Comparison of ENCODE assay signal across 10 cellular contexts in genomic region chr5:139131062-139131856, GRCh38.
DNase-seq lines count a peak whose midpoint lies in the region; ATAC-seq, FAIRE-seq and TF ChIP-seq lines count a peak whose summit lies in the region.
"Had no signal": no experiment of that assay in that cellular context is flagged by ENCODE, and none has a peak within 500 bp of the region (broad histone marks: within the 10 kb centered on the region; RNA-seq: fewer than 3 reads in every experiment).

No MANE protein-coding gene starts in this region.

- no peak overlapping the region for H3K4me3 Mint-ChIP-seq in activated T-helper 17 cell treated with anti-CD3 and anti-CD28 coated beads, Interleukin-2, amount 50 U/mL, for 72 hours
- H3K4me3 Mint-ChIP-seq: activated naive CD8-positive, alpha-beta T cell had no signal

- FAIRE-seq in D721Med (lab: Jason Lieb, UNC), result no peak

- H3K36me3 ChIP-seq in psoas muscle (ENCODE audit: insufficient read depth in 1 of 2, low read depth in 1 of 2), result peaks cover 0 to 8% of the 10 kb centered on the region in 2 donors

- H3K4me1 ChIP-seq in right cardiac atrium (ENCODE audit: control insufficient read depth, insufficient read depth, low read length), result peaks cover 13% of the 10 kb centered on the region
- H3K4me1 ChIP-seq in psoas muscle, result peaks cover 30% of the 10 kb centered on the region

- intact Hi-C loops in right cardiac atrium (cut with DNase I) (no loop called here), psoas muscle (cut with DNase I) (loop anchor here in 1 of 2 donors (10.0 kb wide), 1 partner anchor 64 kb away; the partner anchor contains the start of gene SIL1)

- H3K9me3 ChIP-seq in right cardiac atrium (ENCODE audit: control insufficient read depth, low read length), result no peaks in the 10 kb centered on the region
- no peaks in the 10 kb centered on the region for H3K9me3 ChIP-seq in psoas muscle

- peaks cover 8% of the 10 kb centered on the region for H3K36me3 Mint-ChIP-seq in activated T-helper 17 cell treated with anti-CD3 and anti-CD28 coated beads, Interleukin-2, amount 50 U/mL, for 72 hours (ENCODE audit: low read depth)

- TF ChIP-seq CTCF in psoas muscle (IDR thresholded peaks at IDR 0.05) (no peak), D721Med (IDR thresholded peaks at IDR 0.05; ENCODE audit: insufficient read depth, missing control alignments) (no peak)

- H3K27ac Mint-ChIP-seq in activated T-helper 17 cell treated with anti-CD3 and anti-CD28 coated beads, Interleukin-2, amount 50 U/mL, for 72 hours, result peak overlapping the region; percentile 6
- H3K27ac Mint-ChIP-seq: activated naive CD8-positive, alpha-beta T cell had no signal

- WGBS in right cardiac atrium, result 31% methylated on average over 9 of the region's 9 CpGs
- 15 to 22% (median 19%) methylated on average over 9 of the region's 9 CpGs for WGBS in psoas muscle, 3 donors

- in situ Hi-C loops in KBM-7 (cut with MboI; ENCODE audit: low pct_unique_long_range_greater_than_20kb, low sequenced_read_pairs), result no loop called here

- no peak for ATAC-seq in activated T-helper 17 cell treated with anti-CD3 and anti-CD28 coated beads, Interleukin-2, amount 50 U/mL, for 72 hours (replicated peaks)
- peak; percentile 66 to 74 for ATAC-seq in right cardiac atrium
- ATAC-seq in psoas muscle, result peak; percentile 75 to 90 (median 82)

- H3K27me3 Mint-ChIP-seq in activated T-helper 17 cell treated with anti-CD3 and anti-CD28 coated beads, Interleukin-2, amount 50 U/mL, for 72 hours, result no peaks in the 10 kb centered on the region
- H3K27me3 Mint-ChIP-seq: activated naive CD8-positive, alpha-beta T cell had no signal

- H3K27me3 ChIP-seq in right cardiac atrium (ENCODE audit: control insufficient read depth, insufficient read depth), result no peaks in the 10 kb centered on the region
- H3K27me3 ChIP-seq in psoas muscle (ENCODE audit: insufficient read depth in 3 of 3, low read length in 2 of 3), result no peaks in the 10 kb centered on the region

- peak overlapping the region; percentile 96 for H3K27ac ChIP-seq in right cardiac atrium (ENCODE audit: low read length)
- peak overlapping the region; percentile 75 for H3K27ac ChIP-seq in psoas muscle

- peak; percentile 77 for DNase-seq in DMS 273 (lab: John Stamatoyannopoulos, UW; ENCODE audit: unreplicated experiment)
- peak; percentile 46 to 74 (median 54) for DNase-seq in right cardiac atrium
- peak; percentile 41 to 73 for DNase-seq in psoas muscle
- no peak for DNase-seq in D721Med (ENCODE audit: insufficient read length, low spot score)
- no peak for DNase-seq in KBM-7
- DNase-seq in T-helper 1 cell, result no peak
- DNase-seq in GM19240 (ENCODE audit: insufficient read length, low spot score), result no peak
- DNase-seq: DMS153 had no signal

- H3K9me3 Mint-ChIP-seq in activated T-helper 17 cell treated with anti-CD3 and anti-CD28 coated beads, Interleukin-2, amount 50 U/mL, for 72 hours, result no peaks in the 10 kb centered on the region

- peaks cover 8% of the 10 kb centered on the region for H3K4me1 Mint-ChIP-seq in activated T-helper 17 cell treated with anti-CD3 and anti-CD28 coated beads, Interleukin-2, amount 50 U/mL, for 72 hours

- peak overlapping the region; percentile 17 for H3K4me3 ChIP-seq in right cardiac atrium (ENCODE audit: low read length)
- peak overlapping the region; percentile 37 for H3K4me3 ChIP-seq in psoas muscle

Comparison
In these comparisons a context has a peak if more than half of its experiments do, and no peak if none do; other contexts are left out.
1. DNase-seq: peak in DMS 273 (single experiment), right cardiac atrium (3 of 3) and psoas muscle (2 of 2); none in D721Med (single experiment), KBM-7 (single experiment), T-helper 1 cell (0 of 5) and GM19240 (single experiment).